Comparison of ENCODE assay signal across 8 cellular contexts in genomic region chr10:101012525-101013364, GRCh38. TPM values are rescaled to one million over a fixed set of nuclear protein-coding genes. Genes with fewer than 3 reads are reported as not detected.
DNase-seq lines count a peak whose midpoint lies in the region; ATAC-seq and TF ChIP-seq lines count a peak whose summit lies in the region.

No MANE protein-coding gene starts in this region.

- H3K9me3 ChIP-seq in adipocyte (ENCODE audit: control insufficient read depth, low read length) (no peaks in the 10 kb centered on the region), heart left ventricle (no peaks in the 10 kb centered on the region)

- H3K36me3 ChIP-seq in H7 (replicated peaks; ENCODE audit: control insufficient read depth, insufficient read depth, low read length) (no peaks in the 10 kb centered on the region), adipocyte (ENCODE audit: control insufficient read depth, insufficient read depth, low read length, severe bottlenecking) (no peaks in the 10 kb centered on the region), heart left ventricle (no peaks in the 10 kb centered on the region)

- H3K27me3 ChIP-seq in H7 (ENCODE audit: control insufficient read depth, insufficient read depth, low read length), result peaks cover 14% of the 10 kb centered on the region
- no peaks in the 10 kb centered on the region for H3K27me3 ChIP-seq in adipocyte (replicated peaks; ENCODE audit: control insufficient read depth, insufficient read depth, low read length)
- peaks cover 0 to 9% (median 3%) of the 10 kb centered on the region in 9 donors for H3K27me3 ChIP-seq in heart left ventricle

- H3K27ac ChIP-seq in heart left ventricle, result peak overlapping the region in 11 of 12 donors; percentile 26 to 74 (median 61)

- H3K4me3 ChIP-seq in H7 (ENCODE audit: insufficient read depth, low read depth, low read length), result no peak overlapping the region
- H3K4me3 ChIP-seq in adipocyte (ENCODE audit: low read length), result peak overlapping the region; percentile 25
- H3K4me3 ChIP-seq in heart left ventricle, result no peak overlapping the region

- peak overlapping the region; percentile 50 for H3K9ac ChIP-seq in adipocyte (ENCODE audit: low read length)

- no peak for TF ChIP-seq POLR2A in heart left ventricle (IDR thresholded peaks at IDR 0.05)

- WGBS in heart left ventricle, 4 donors, result 16 to 19% (median 18%) methylated on average over 12 to 14 of the region's 14 CpGs

- peaks cover 23% of the 10 kb centered on the region for H3K4me1 ChIP-seq in adipocyte (ENCODE audit: control insufficient read depth, insufficient read depth, low read length)
- H3K4me1 ChIP-seq in heart left ventricle, result peaks cover 0 to 46% (median 24%) of the 10 kb centered on the region in 12 donors

- DNase-seq in GF-D8 (lab: John Stamatoyannopoulos, UW) (peak; percentile 66), H7 (peak; percentile 92), NAMALWA (ENCODE audit: low spot score) (peak; percentile 94), SKM-1 treated with dmso at 0.1 percent for 144 hours (lab: John Stamatoyannopoulos, UW; ENCODE audit: unreplicated experiment) (peak; percentile 71), adipocyte (ENCODE audit: low read depth) (peak; percentile 97), heart left ventricle (peak; percentile 88 to 94 (median 90)), retina (peak; percentile 85)

- ATAC-seq in heart left ventricle, result peak; percentile 84 to 94 (median 90)
- no peak for ATAC-seq in GM21381 (IDR thresholded peaks at IDR 0.05; ENCODE audit: unreplicated experiment)

- TF ChIP-seq CTCF in heart left ventricle (IDR thresholded peaks at IDR 0.05), result peak; percentile 85 to 97 (median 93)

- intact Hi-C loops in heart left ventricle (cut with DNase I), result loop anchor here in 6 of 10 donors (1.0 to 5.0 kb wide), 7 partner anchors 14 to 450 kb away; partner anchors contain the start of genes LZTS2 (in 1 of the 6) and SEMA4G (in 1 of the 6)

RNA-seq across cellular contexts. Expression of gene LZTS2, which starts 13.1 kb away (rescaled TPM):
- total RNA-seq in H7 (2014; rRNA removed; shearing (Covaris generic)), result 107 and 108 TPM in 2 replicates
- 10 to 100 TPM; 33.7 to 93.0 (median 40.6) TPM for total RNA-seq in heart left ventricle
- 10 to 100 TPM; 45.5 to 61.9 TPM for polyA plus RNA-seq in heart left ventricle

RNA-seq across cellular contexts. Expression of gene PDZD7, which starts 18.2 kb away (rescaled TPM):
- total RNA-seq in H7 (2014; rRNA removed; shearing (Covaris generic)), result 2.3 and 5.1 TPM in 2 replicates
- total RNA-seq in heart left ventricle, result under 1 TPM in 8 of 9 donors, not detected in 1; 0.09 to 0.97 (median 0.35) TPM
- polyA plus RNA-seq in heart left ventricle, result under 1 TPM; 0.15 to 0.27 TPM

RNA-seq across cellular contexts. Expression of gene SFXN3, which starts 18.3 kb away (rescaled TPM):
- 4.1 and 5.6 TPM in 2 replicates for total RNA-seq in H7 (2014; rRNA removed; shearing (Covaris generic))
- 10 to 100 TPM; 12.1 to 37.4 (median 17.8) TPM for total RNA-seq in heart left ventricle
- 10 to 100 TPM; 11.7 to 23.5 TPM for polyA plus RNA-seq in heart left ventricle

RNA-seq across cellular contexts. Expression of gene TWNK, which starts 25.4 kb away (rescaled TPM):
- 16.0 and 19.2 TPM in 2 replicates for total RNA-seq in H7 (2014; rRNA removed; shearing (Covaris generic))
- 1 to 10 TPM; 4.7 to 7.6 (median 5.8) TPM for total RNA-seq in heart left ventricle
- polyA plus RNA-seq in heart left ventricle, result 1 to 10 TPM; 4.8 to 9.5 TPM

RNA-seq across cellular contexts. Expression of gene MRPL43, which starts 25.4 kb away (rescaled TPM):
- total RNA-seq in H7 (2014; rRNA removed; shearing (Covaris generic)), result 106 and 107 TPM in 2 replicates
- total RNA-seq in heart left ventricle, result 100 to 1,000 TPM in 1 of 9 donors, 10 to 100 TPM in 8; 44.8 to 108 (median 55.9) TPM
- polyA plus RNA-seq in heart left ventricle, result 100 to 1,000 TPM in 1 of 2 donors, 10 to 100 TPM in 1; 82.2 to 113 TPM
